9 cellular contexts compared by ENCODE assay signal in genomic region chr2:43142921-43143438, GRCh38.
DNase-seq lines count a peak whose midpoint lies in the region; ATAC-seq and TF ChIP-seq lines count a peak whose summit lies in the region.
"Had no signal": no experiment of that assay in that cellular context is flagged by ENCODE, and none has a peak within 500 bp of the region (broad histone marks: within the 10 kb centered on the region; RNA-seq: fewer than 3 reads in every experiment).

No MANE protein-coding gene starts in this region.

- DNase-seq in GM10248 (ENCODE audit: extremely low spot score) = no peak
- peak; percentile 20 for DNase-seq in M059J (ENCODE audit: low read depth)
- DNase-seq in activated T-helper 2 cell treated with anti-CD3 and anti-CD28 coated beads, Interferon-gamma antibody, Interleukin-2, Interleukin-4, amounts not matched to agents 10 μg/mL and 5 μg/mL and 100 μg/mL, durations not matched to agents 14 hours and 24 hours and 36 hours (ENCODE audit: low spot score) = peak; percentile 55
- DNase-seq in naive thymus-derived CD8-positive, alpha-beta T cell = peak in 6 of 10 donors; percentile 52 to 78 (median 60)
- no peak for DNase-seq in HK-2 (ENCODE audit: unreplicated experiment)
- no peak for DNase-seq in sciatic nerve (ENCODE audit: low spot score)
- DNase-seq: activated gamma-delta T cell had no signal

- intact Hi-C loops in activated T-helper 2 cell treated with anti-CD3 and anti-CD28 coated beads, Interferon-gamma antibody, Interleukin-2, Interleukin-4, amounts not matched to agents 10 μg/mL and 5 μg/mL and 100 μg/mL, durations not matched to agents 14 hours and 24 hours and 36 hours (cut with micrococcal nuclease) = loop anchor here (1.0 to 10.0 kb wide), 2 partner anchors 15 to 328 kb away; no protein-coding TSS in a partner anchor
- intact Hi-C loops in sciatic nerve (cut with DNase I) = loop anchor here (1.0 kb wide), 1 partner anchor 21 kb away; no protein-coding TSS in a partner anchor

- H3K27ac Mint-ChIP-seq in activated T-helper 2 cell treated with anti-CD3 and anti-CD28 coated beads, Interferon-gamma antibody, Interleukin-2, Interleukin-4, amounts not matched to agents 10 μg/mL and 5 μg/mL and 100 μg/mL, durations not matched to agents 14 hours and 24 hours and 36 hours = peak overlapping the region; percentile 71
- H3K27ac Mint-ChIP-seq in naive thymus-derived CD8-positive, alpha-beta T cell = peak overlapping the region; percentile 86 to 100 (median 96)

- H3K27me3 Mint-ChIP-seq in activated T-helper 2 cell treated with anti-CD3 and anti-CD28 coated beads, Interferon-gamma antibody, Interleukin-2, Interleukin-4, amounts not matched to agents 10 μg/mL and 5 μg/mL and 100 μg/mL, durations not matched to agents 14 hours and 24 hours and 36 hours (ENCODE audit: low read depth) = no peaks in the 10 kb centered on the region
- H3K27me3 Mint-ChIP-seq in naive thymus-derived CD8-positive, alpha-beta T cell = no peaks in the 10 kb centered on the region

- CTCF ChIA-PET in GM10248 (lab: Yijun Ruan, JAX) = interaction anchor here (1.1 kb wide), 1 partner anchor 9 kb away, joined by 3 read pairs; no protein-coding TSS in a partner anchor

- H3K4me3 Mint-ChIP-seq in activated T-helper 2 cell treated with anti-CD3 and anti-CD28 coated beads, Interferon-gamma antibody, Interleukin-2, Interleukin-4, amounts not matched to agents 10 μg/mL and 5 μg/mL and 100 μg/mL, durations not matched to agents 14 hours and 24 hours and 36 hours (ENCODE audit: low read depth) = peak overlapping the region; percentile 80
- peak overlapping the region; percentile 68 to 94 (median 84) for H3K4me3 Mint-ChIP-seq in naive thymus-derived CD8-positive, alpha-beta T cell

- H3K4me1 Mint-ChIP-seq in activated T-helper 2 cell treated with anti-CD3 and anti-CD28 coated beads, Interferon-gamma antibody, Interleukin-2, Interleukin-4, amounts not matched to agents 10 μg/mL and 5 μg/mL and 100 μg/mL, durations not matched to agents 14 hours and 24 hours and 36 hours (ENCODE audit: low read depth) = peaks cover 49% of the 10 kb centered on the region
- H3K4me1 Mint-ChIP-seq in naive thymus-derived CD8-positive, alpha-beta T cell = peaks cover 35 to 79% (median 68%) of the 10 kb centered on the region in 4 donors

- peaks cover 16% of the 10 kb centered on the region for H3K36me3 Mint-ChIP-seq in activated T-helper 2 cell treated with anti-CD3 and anti-CD28 coated beads, Interferon-gamma antibody, Interleukin-2, Interleukin-4, amounts not matched to agents 10 μg/mL and 5 μg/mL and 100 μg/mL, durations not matched to agents 14 hours and 24 hours and 36 hours (ENCODE audit: low read depth)
- H3K36me3 Mint-ChIP-seq in naive thymus-derived CD8-positive, alpha-beta T cell = no peaks in the 10 kb centered on the region

- POLR2A ChIA-PET in GM10248 (lab: Yijun Ruan, JAX) = no interaction called here
- POLR2A ChIA-PET in naive thymus-derived CD8-positive, alpha-beta T cell (lab: Charles Lee) = interaction anchor here (1.3 to 43.5 kb wide), 4 partner anchors 5 to 79 kb away, joined by 3 to 2148 read pairs (median 1351); partner anchors contain the start of gene ZFP36L2

- peak; percentile 11 for TF ChIP-seq CTCF in GM10248 (IDR thresholded peaks at IDR 0.05; ENCODE audit: control extremely low read depth, extremely low read depth, low read depth, missing control alignments)

- ATAC-seq in naive thymus-derived CD8-positive, alpha-beta T cell = peak; percentile 57 to 75
- ATAC-seq in HG03280 (IDR thresholded peaks at IDR 0.05; ENCODE audit: unreplicated experiment) = no peak
- ATAC-seq in sciatic nerve = no peak
- ATAC-seq: gastrocnemius medialis had no signal

- H3K9me3 Mint-ChIP-seq in activated T-helper 2 cell treated with anti-CD3 and anti-CD28 coated beads, Interferon-gamma antibody, Interleukin-2, Interleukin-4, amounts not matched to agents 10 μg/mL and 5 μg/mL and 100 μg/mL, durations not matched to agents 14 hours and 24 hours and 36 hours = no peaks in the 10 kb centered on the region
- no peaks in the 10 kb centered on the region for H3K9me3 Mint-ChIP-seq in naive thymus-derived CD8-positive, alpha-beta T cell

Comparison
In these comparisons a context has a peak if more than half of its experiments do, and no peak if none do; other contexts are left out.
1. DNase-seq: peak in M059J (single experiment), activated T-helper 2 cell treated with anti-CD3 and anti-CD28 coated beads, Interferon-gamma antibody, Interleukin-2, Interleukin-4, amounts not matched to agents 10 μg/mL and 5 μg/mL and 100 μg/mL, durations not matched to agents 14 hours and 24 hours and 36 hours (single experiment) and naive thymus-derived CD8-positive, alpha-beta T cell (6 of 10); none in GM10248 (single experiment), HK-2 (single experiment) and sciatic nerve (single experiment).
2. ATAC-seq: peak in naive thymus-derived CD8-positive, alpha-beta T cell (2 of 2); none in HG03280 (single experiment) and sciatic nerve (single experiment).